In genomic region chr10:77405771-77406241, GRCh38 we compare ENCODE assay signal across 8 cellular contexts.
DNase-seq lines count a peak whose midpoint lies in the region; ATAC-seq and TF ChIP-seq lines count a peak whose summit lies in the region.

No MANE protein-coding gene starts in this region.

- TF ChIP-seq CTCF in endodermal cell (conservative IDR thresholded peaks at IDR 0.05) = no peak
- TF ChIP-seq CTCF in neural crest cell (conservative IDR thresholded peaks at IDR 0.05) = no peak
- TF ChIP-seq CTCF in type B pancreatic cell (conservative IDR thresholded peaks at IDR 0.05) = no peak

- no peak overlapping the region for H3K9ac ChIP-seq in endodermal cell (ENCODE audit: extremely low read depth, low read length, poor library complexity, severe bottlenecking)

- H3K4me3 Mint-ChIP-seq in endodermal cell = no peak overlapping the region
- H3K4me3 Mint-ChIP-seq in neural crest cell = no peak overlapping the region
- H3K4me3 Mint-ChIP-seq in type B pancreatic cell = no peak overlapping the region

- no peak overlapping the region for H3K4me3 ChIP-seq in endodermal cell (ENCODE audit: low read length)

- no peak overlapping the region for H3K27ac ChIP-seq in endodermal cell (ENCODE audit: low read depth, low read length)

- peaks cover 9% of the 10 kb centered on the region for H3K4me1 ChIP-seq in endodermal cell (ENCODE audit: control insufficient read depth, insufficient read depth, low read length)

- WGBS in endodermal cell (ENCODE audit: insufficient coverage in 1 of 2, insufficient read length in 1 of 2), 2 experiments = 21 to 38% methylated on average over 2 to 5 of the region's 5 CpGs

- ATAC-seq in HG03175 (IDR thresholded peaks at IDR 0.05; ENCODE audit: unreplicated experiment) (peak; percentile 61), HG03139 (IDR thresholded peaks at IDR 0.05; ENCODE audit: unreplicated experiment) (no peak), GM18517 (IDR thresholded peaks at IDR 0.05; ENCODE audit: unreplicated experiment) (no peak)

- no peaks in the 10 kb centered on the region for H3K9me3 ChIP-seq in endodermal cell (ENCODE audit: control insufficient read depth, low read length)

- H3K27me3 Mint-ChIP-seq in endodermal cell (ENCODE audit: insufficient read depth) = no peaks in the 10 kb centered on the region
- H3K27me3 Mint-ChIP-seq in neural crest cell (ENCODE audit: low read depth) = peaks cover 20% of the 10 kb centered on the region
- peaks cover 12% of the 10 kb centered on the region for H3K27me3 Mint-ChIP-seq in type B pancreatic cell

- H3K36me3 ChIP-seq in endodermal cell (ENCODE audit: control insufficient read depth, insufficient read depth, low read length) = no peaks in the 10 kb centered on the region

- DNase-seq in ELF-1 (ENCODE audit: low read depth, low spot score) (peak; percentile 82), NOMO-1 treated with dmso at 0.1 percent for 144 hours (lab: John Stamatoyannopoulos, UW; ENCODE audit: unreplicated experiment) (peak; percentile 7), endodermal cell (peak; percentile 97), neural crest cell (ENCODE audit: low read depth, low spot score) (peak; percentile 18), type B pancreatic cell (ENCODE audit: extremely low spot score, unreplicated experiment) (no peak)

- H3K27ac Mint-ChIP-seq in endodermal cell = no peak overlapping the region
- no peak overlapping the region for H3K27ac Mint-ChIP-seq in neural crest cell (ENCODE audit: unreplicated experiment)
- H3K27ac Mint-ChIP-seq in type B pancreatic cell = no peak overlapping the region

- H3K9me3 Mint-ChIP-seq in endodermal cell (no peaks in the 10 kb centered on the region), neural crest cell (peaks cover 2% of the 10 kb centered on the region), type B pancreatic cell (no peaks in the 10 kb centered on the region)

- H3K4me1 Mint-ChIP-seq in endodermal cell (peaks cover 18% of the 10 kb centered on the region), neural crest cell (peaks cover 18% of the 10 kb centered on the region), type B pancreatic cell (ENCODE audit: unreplicated experiment) (peaks cover 28% of the 10 kb centered on the region)

- H3K36me3 Mint-ChIP-seq in endodermal cell (ENCODE audit: low read depth) (no peaks in the 10 kb centered on the region), neural crest cell (ENCODE audit: low read depth) (no peaks in the 10 kb centered on the region), type B pancreatic cell (peaks cover 9% of the 10 kb centered on the region)

- no peaks in the 10 kb centered on the region for H3K27me3 ChIP-seq in endodermal cell (ENCODE audit: control insufficient read depth, insufficient read depth, low read length, poor library complexity, severe bottlenecking)
